In the genomic region with DNA sequence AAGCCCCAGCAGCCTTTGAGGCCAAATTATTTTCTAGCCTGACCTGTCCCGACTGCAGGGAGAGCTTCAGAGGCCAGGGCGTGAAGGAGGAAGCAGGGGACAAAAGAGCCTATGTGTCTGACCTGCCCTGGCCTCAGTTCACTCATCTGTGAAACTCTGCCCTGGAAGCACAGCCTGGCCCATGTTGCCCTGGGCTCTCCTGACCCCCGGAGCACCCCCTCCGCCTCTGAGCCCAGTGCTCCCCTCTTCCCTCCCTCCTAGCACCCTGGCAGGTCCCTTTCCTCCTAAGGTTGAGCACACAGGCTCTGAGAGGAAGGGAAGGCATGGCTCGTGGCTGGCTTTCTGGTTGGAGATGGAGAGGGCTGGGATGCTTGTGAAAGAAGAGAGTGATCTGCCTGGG, we compare ENCODE assay signal across 2 cellular contexts.
TF ChIP-seq lines count a peak whose summit lies in the region.

No MANE protein-coding gene starts in this region.

TF ChIP-seq in HEK293T, 16 proteins besides CTCF, POLR2A, EP300 and RAD21:
- TF ChIP-seq ZNF384 (IDR thresholded peaks at IDR 0.05) (no peak), HDGF (IDR thresholded peaks at IDR 0.05; ENCODE audit: borderline replicate concordance) (no peak), CTBP1 (IDR thresholded peaks at IDR 0.05; ENCODE audit: borderline replicate concordance) (no peak), BHLHE40 (IDR thresholded peaks at IDR 0.05; ENCODE audit: borderline replicate concordance) (no peak)

TF ChIP-seq in H1, 55 proteins besides CTCF, POLR2A, EP300 and RAD21:
- TF ChIP-seq POLR2AphosphoS5 (IDR thresholded peaks at IDR 0.05; ENCODE audit: low read depth, low read length) (no peak), BRCA1 (IDR thresholded peaks at IDR 0.05; ENCODE audit: low read depth, low read length) (no peak), SRF (IDR thresholded peaks at IDR 0.05; ENCODE audit: low read depth, low read length) (no peak), TCF12 (IDR thresholded peaks at IDR 0.05; ENCODE audit: low read depth, low read length) (no peak), PHF8 (conservative IDR thresholded peaks at IDR 0.05; ENCODE audit: low read depth, low read length) (no peak), TAF7 (optimal IDR thresholded peaks at IDR 0.05; ENCODE audit: borderline replicate concordance, low read depth, low read length) (no peak), SIX5 (IDR thresholded peaks at IDR 0.05; ENCODE audit: low read depth, low read length) (no peak), YY1 (IDR thresholded peaks at IDR 0.05; ENCODE audit: low read depth, low read length) (no peak), ASH2L (IDR thresholded peaks at IDR 0.05; ENCODE audit: low read length) (no peak), SP4 (IDR thresholded peaks at IDR 0.05; ENCODE audit: low read length) (no peak), CTBP2 (IDR thresholded peaks at IDR 0.05; ENCODE audit: borderline replicate concordance, insufficient read depth, insufficient read length, low read length) (no peak), GTF2F1 (IDR thresholded peaks at IDR 0.05; ENCODE audit: borderline replicate concordance, low read depth, low read length) (no peak), JUN (IDR thresholded peaks at IDR 0.05; ENCODE audit: low read depth, low read length) (no peak), KDM1A (IDR thresholded peaks at IDR 0.05; ENCODE audit: borderline replicate concordance, low read length) (no peak)
- TF ChIP-seq, protein P1, sequence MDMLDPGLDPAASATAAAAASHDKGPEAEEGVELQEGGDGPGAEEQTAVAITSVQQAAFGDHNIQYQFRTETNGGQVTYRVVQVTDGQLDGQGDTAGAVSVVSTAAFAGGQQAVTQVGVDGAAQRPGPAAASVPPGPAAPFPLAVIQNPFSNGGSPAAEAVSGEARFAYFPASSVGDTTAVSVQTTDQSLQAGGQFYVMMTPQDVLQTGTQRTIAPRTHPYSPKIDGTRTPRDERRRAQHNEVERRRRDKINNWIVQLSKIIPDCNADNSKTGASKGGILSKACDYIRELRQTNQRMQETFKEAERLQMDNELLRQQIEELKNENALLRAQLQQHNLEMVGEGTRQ (IDR thresholded peaks at IDR 0.05; ENCODE audit: low read length): no peak
